In genomic region chr10:29119374-29119773, GRCh38 we compare ENCODE assay signal across 8 cellular contexts.
DNase-seq lines count a peak whose midpoint lies in the region; ATAC-seq and TF ChIP-seq lines count a peak whose summit lies in the region.

No MANE protein-coding gene starts in this region.

- intact Hi-C loops in activated CD4-positive, alpha-beta T cell treated with anti-CD3 and anti-CD28 coated beads for 36 hours (cut with DNase I, micrococcal nuclease): no loop called here

- H3K4me3 ChIP-seq in NB4 (ENCODE audit: low read depth, low read length): no peak overlapping the region

- ATAC-seq in activated CD4-positive, alpha-beta T cell treated with anti-CD3 and anti-CD28 coated beads for 36 hours: no peak
- no peak for ATAC-seq in HG02870 (IDR thresholded peaks at IDR 0.05; ENCODE audit: unreplicated experiment)

- peaks cover 22% of the 10 kb centered on the region for H3K9me3 Mint-ChIP-seq in activated CD4-positive, alpha-beta T cell treated with anti-CD3 and anti-CD28 coated beads for 36 hours (ENCODE audit: low read depth)
- H3K9me3 Mint-ChIP-seq in progenitor cell of endocrine pancreas (ENCODE audit: low read depth): peaks cover 16% of the 10 kb centered on the region

- no peaks in the 10 kb centered on the region for H3K4me1 Mint-ChIP-seq in activated CD4-positive, alpha-beta T cell treated with anti-CD3 and anti-CD28 coated beads for 36 hours
- peaks cover 1% of the 10 kb centered on the region for H3K4me1 Mint-ChIP-seq in progenitor cell of endocrine pancreas (ENCODE audit: low read depth)

- no peak overlapping the region for H3K4me3 Mint-ChIP-seq in activated CD4-positive, alpha-beta T cell treated with anti-CD3 and anti-CD28 coated beads for 36 hours
- H3K4me3 Mint-ChIP-seq in progenitor cell of endocrine pancreas (ENCODE audit: low read depth): no peak overlapping the region

- no peaks in the 10 kb centered on the region for H3K27me3 Mint-ChIP-seq in activated CD4-positive, alpha-beta T cell treated with anti-CD3 and anti-CD28 coated beads for 36 hours
- no peaks in the 10 kb centered on the region for H3K27me3 Mint-ChIP-seq in progenitor cell of endocrine pancreas

- TF ChIP-seq CTCF in NB4 (IDR thresholded peaks at IDR 0.05; ENCODE audit: low read depth, low read length): peak; percentile 74
- TF ChIP-seq CTCF in progenitor cell of endocrine pancreas (IDR thresholded peaks at IDR 0.05; ENCODE audit: unreplicated experiment): peak; percentile 55

- H3K27ac Mint-ChIP-seq in activated CD4-positive, alpha-beta T cell treated with anti-CD3 and anti-CD28 coated beads for 36 hours: no peak overlapping the region
- no peak overlapping the region for H3K27ac Mint-ChIP-seq in progenitor cell of endocrine pancreas

- no peaks in the 10 kb centered on the region for H3K36me3 Mint-ChIP-seq in activated CD4-positive, alpha-beta T cell treated with anti-CD3 and anti-CD28 coated beads for 36 hours (ENCODE audit: low read depth)
- peaks cover 2% of the 10 kb centered on the region for H3K36me3 Mint-ChIP-seq in progenitor cell of endocrine pancreas (ENCODE audit: insufficient read depth)

- DNase-seq in activated CD4-positive, alpha-beta T cell treated with anti-CD3 and anti-CD28 coated beads for 36 hours: peak; percentile 51
- no peak for DNase-seq in activated CD4-positive, alpha-beta T cell treated with anti-CD3 and anti-CD28 coated beads for 4 hours
- DNase-seq in NB4 (ENCODE audit: low read depth) (peak; percentile 54), erythroblast (lab: John Stamatoyannopoulos, UW) (peak; percentile 29 to 54), progenitor cell of endocrine pancreas (ENCODE audit: low spot score, unreplicated experiment) (peak; percentile 34), epidermal melanocyte (ENCODE audit: insufficient read length, low spot score) (no peak), NCI-H2107 treated with DMSO at 0.1 percent for 48 hours (lab: John Stamatoyannopoulos, UW; ENCODE audit: unreplicated experiment) (no peak)

- CTCF ChIA-PET in activated CD4-positive, alpha-beta T cell treated with anti-CD3 and anti-CD28 coated beads for 36 hours (lab: Charles Lee): interaction anchor here (0.7 to 2.1 kb wide), 3 partner anchors 10 to 96 kb away, joined by 3 to 6 read pairs (median 4); no protein-coding TSS in a partner anchor

- no peak for TF ChIP-seq POLR2A in NB4 (IDR thresholded peaks at IDR 0.05; ENCODE audit: extremely low read depth, insufficient read length)
- no peak for TF ChIP-seq POLR2A in erythroblast (IDR thresholded peaks at IDR 0.05; ENCODE audit: low read length)

- POLR2A ChIA-PET in activated CD4-positive, alpha-beta T cell treated with anti-CD3 and anti-CD28 coated beads for 36 hours (lab: Charles Lee): no interaction called here

Comparison
In these comparisons a context has a peak if more than half of its experiments do, and no peak if none do; other contexts are left out.
1. DNase-seq: peak in activated CD4-positive, alpha-beta T cell treated with anti-CD3 and anti-CD28 coated beads for 36 hours (single experiment), NB4 (single experiment), erythroblast (2 of 2) and progenitor cell of endocrine pancreas (single experiment); none in activated CD4-positive, alpha-beta T cell treated with anti-CD3 and anti-CD28 coated beads for 4 hours (0 of 2), epidermal melanocyte (single experiment) and NCI-H2107 treated with DMSO at 0.1 percent for 48 hours (single experiment).